In genomic region chr15:69854521-69855171, GRCh38 we compare ENCODE assay signal across 14 cellular contexts.
A peak's percentile ranks its signal among the peaks of the same experiment; 100 is the strongest.
DNase-seq lines count a peak whose midpoint lies in the region; TF ChIP-seq lines count a peak whose summit lies in the region.
"Had no signal": no experiment of that assay in that cellular context is flagged by ENCODE, and none has a peak within 500 bp of the region (broad histone marks: within the 10 kb centered on the region; RNA-seq: fewer than 3 reads in every experiment).

No MANE protein-coding gene starts in this region.

- H3K36me3 Mint-ChIP-seq in endodermal cell (ENCODE audit: low read depth), result no peaks in the 10 kb centered on the region
- H3K36me3 Mint-ChIP-seq: CD8-positive, alpha-beta T cell had no signal

- no peaks in the 10 kb centered on the region for H3K9me3 Mint-ChIP-seq in endodermal cell
- H3K9me3 Mint-ChIP-seq: activated naive CD4-positive, alpha-beta T cell treated with anti-CD3 and anti-CD28 coated beads for 36 hours; CD8-positive, alpha-beta T cell had no signal

- 65 to 82% methylated on average over 5 to 10 of the region's 11 CpGs for WGBS in endodermal cell (ENCODE audit: insufficient coverage in 1 of 2, insufficient read length in 1 of 2), 2 experiments

- no peaks in the 10 kb centered on the region for H3K9me3 ChIP-seq in endodermal cell (ENCODE audit: control insufficient read depth, low read length)
- H3K9me3 ChIP-seq: colonic mucosa, left ventricle myocardium inferior, neutrophil had no signal

- peaks cover 25% of the 10 kb centered on the region for H3K4me1 Mint-ChIP-seq in endodermal cell

- H3K4me3 Mint-ChIP-seq in endodermal cell, result no peak overlapping the region
- H3K4me3 Mint-ChIP-seq: activated naive CD4-positive, alpha-beta T cell treated with anti-CD3 and anti-CD28 coated beads for 36 hours; CD8-positive, alpha-beta T cell had no signal

- H3K27ac Mint-ChIP-seq in endodermal cell, result no peak overlapping the region
- H3K27ac Mint-ChIP-seq: activated naive CD4-positive, alpha-beta T cell treated with anti-CD3 and anti-CD28 coated beads for 36 hours; CD8-positive, alpha-beta T cell had no signal

- H3K27ac ChIP-seq in endodermal cell (ENCODE audit: low read depth, low read length), result peak overlapping the region; percentile 75
- H3K27ac ChIP-seq: colonic mucosa, left ventricle myocardium inferior, neutrophil had no signal

- H3K4me3 ChIP-seq in endodermal cell (ENCODE audit: low read length), result no peak overlapping the region
- H3K4me3 ChIP-seq: colonic mucosa, left ventricle myocardium inferior had no signal

- H3K27me3 Mint-ChIP-seq in endodermal cell (ENCODE audit: insufficient read depth), result no peaks in the 10 kb centered on the region

- no peaks in the 10 kb centered on the region for H3K27me3 ChIP-seq in endodermal cell (ENCODE audit: control insufficient read depth, insufficient read depth, low read length, poor library complexity, severe bottlenecking)
- H3K27me3 ChIP-seq: colonic mucosa had no signal

- peak; percentile 69 for DNase-seq in AG20443 (ENCODE audit: low spot score)
- DNase-seq in NCI-H226, result peak; percentile 97
- DNase-seq in endodermal cell, result no peak
- DNase-seq in non-pigmented ciliary epithelial cell (ENCODE audit: low read depth), result peak; percentile 81
- no peak for DNase-seq in DMS79 treated with DMSO at 0.1 percent for 48 hours (lab: John Stamatoyannopoulos, UW)
- no peak for DNase-seq in HuH-7.5 (ENCODE audit: low spot score)
- DNase-seq in T-helper 2 cell, result no peak
- DNase-seq in iPS-NIHi11 (ENCODE audit: low spot score), result no peak
- DNase-seq: activated naive CD4-positive, alpha-beta T cell treated with anti-CD3 and anti-CD28 coated beads for 36 hours; CD8-positive, alpha-beta T cell; colonic mucosa; left ventricle myocardium inferior; MV-4-11 had no signal

- no peaks in the 10 kb centered on the region for H3K4me1 ChIP-seq in endodermal cell (ENCODE audit: control insufficient read depth, insufficient read depth, low read length)
- H3K4me1 ChIP-seq: colonic mucosa, left ventricle myocardium inferior had no signal

- no peaks in the 10 kb centered on the region for H3K36me3 ChIP-seq in endodermal cell (ENCODE audit: control insufficient read depth, insufficient read depth, low read length)
- H3K36me3 ChIP-seq: colonic mucosa, left ventricle myocardium inferior, neutrophil had no signal

- no peak for TF ChIP-seq CTCF in endodermal cell (conservative IDR thresholded peaks at IDR 0.05)

- H3K9ac ChIP-seq in endodermal cell (ENCODE audit: extremely low read depth, low read length, poor library complexity, severe bottlenecking), result no peak overlapping the region

Comparison
In these comparisons a context has a peak if more than half of its experiments do, and no peak if none do; other contexts are left out.
1. DNase-seq: peak in AG20443 (single experiment), NCI-H226 (single experiment) and non-pigmented ciliary epithelial cell (single experiment); none in endodermal cell (single experiment), DMS79 treated with DMSO at 0.1 percent for 48 hours (single experiment), HuH-7.5 (single experiment), T-helper 2 cell (0 of 5) and iPS-NIHi11 (single experiment).